In genomic region chr1:29452463-29453230, GRCh38 we compare ENCODE assay signal across 17 cellular contexts.
"Had no signal": no experiment of that assay in that cellular context is flagged by ENCODE, and none has a peak within 500 bp of the region (broad histone marks: within the 10 kb centered on the region; RNA-seq: fewer than 3 reads in every experiment).

No MANE protein-coding gene starts in this region.

- H3K4me3 ChIP-seq: cardiac muscle cell, dorsolateral prefrontal cortex, lung, psoas muscle, skin epidermis, transverse colon, uterus had no signal

- H3K9me3 ChIP-seq: psoas muscle, transverse colon, uterus had no signal

- H3K36me3 Mint-ChIP-seq: activated naive CD8-positive, alpha-beta T cell; mesothelial cell of epicardium; natural killer cell treated with Interleukin-12 subunit alpha and Interleukin-12 subunit beta and Interleukin-15 and Interleukin-18, amount 100 ng/mL, for 72 hours had no signal

- H3K27ac ChIP-seq: cardiac muscle cell, epithelial cell of prostate, foreskin keratinocyte, psoas muscle, skin epidermis, transverse colon, uterus, VCaP had no signal

- H3K27ac Mint-ChIP-seq: activated naive CD8-positive, alpha-beta T cell; mesothelial cell of epicardium; natural killer cell treated with Interleukin-12 subunit alpha and Interleukin-12 subunit beta and Interleukin-15 and Interleukin-18, amount 100 ng/mL, for 72 hours; stimulated activated naive CD8-positive, alpha-beta T cell treated with anti-CD3 and anti-CD28 coated beads, Interleukin-15, Interleukin-2, amounts not matched to agents 100 ng/mL and 50 ng/mL, for 24 hours had no signal

- H3K4me3 Mint-ChIP-seq: activated naive CD8-positive, alpha-beta T cell; mesothelial cell of epicardium; natural killer cell treated with Interleukin-12 subunit alpha and Interleukin-12 subunit beta and Interleukin-15 and Interleukin-18, amount 100 ng/mL, for 72 hours; stimulated activated naive CD8-positive, alpha-beta T cell treated with anti-CD3 and anti-CD28 coated beads, Interleukin-15, Interleukin-2, amounts not matched to agents 100 ng/mL and 50 ng/mL, for 24 hours had no signal

- H3K27me3 ChIP-seq: cardiac muscle cell, uterus had no signal

- DNase-seq: activated CD4-positive, alpha-beta T cell treated with anti-CD3 and anti-CD28 coated beads for 1 hour; activated CD4-positive, alpha-beta T cell treated with anti-CD3 and anti-CD28 coated beads, Interleukin-2, amount 50 U/mL, for 48 hours; dorsolateral prefrontal cortex; hippocampal formation; psoas muscle; transverse colon had no signal

- H3K36me3 ChIP-seq: cardiac muscle cell, transverse colon, uterus had no signal

- H3K4me1 ChIP-seq: foreskin keratinocyte, psoas muscle, transverse colon, uterus had no signal

- H3K9me3 Mint-ChIP-seq: natural killer cell treated with Interleukin-12 subunit alpha and Interleukin-12 subunit beta and Interleukin-15 and Interleukin-18, amount 100 ng/mL, for 72 hours; stimulated activated naive CD8-positive, alpha-beta T cell treated with anti-CD3 and anti-CD28 coated beads, Interleukin-15, Interleukin-2, amounts not matched to agents 100 ng/mL and 50 ng/mL, for 24 hours had no signal
